23 cellular contexts compared by ENCODE assay signal in the genomic region with DNA sequence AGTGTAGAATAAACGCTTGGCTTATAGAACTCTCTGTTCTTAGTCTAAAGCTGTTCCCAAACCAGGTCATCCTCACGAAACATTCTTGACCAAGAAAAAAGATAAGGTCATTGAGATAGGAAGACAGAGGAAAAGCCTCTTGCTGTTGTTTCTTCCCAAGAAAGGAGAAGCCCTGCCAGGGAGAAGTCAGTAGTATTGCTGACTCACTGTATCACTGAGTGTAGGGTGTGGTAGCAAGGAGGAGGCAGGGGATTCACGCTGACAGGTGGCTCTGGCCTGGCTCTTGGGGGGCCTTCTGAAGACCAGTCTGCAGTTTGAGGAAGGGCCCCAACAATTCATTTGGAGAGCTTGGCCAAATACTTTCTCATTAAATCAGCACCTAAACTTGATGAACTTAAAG.
DNase-seq lines count a peak whose midpoint lies in the region; ATAC-seq, FAIRE-seq and TF ChIP-seq lines count a peak whose summit lies in the region.
"Had no signal": no experiment of that assay in that cellular context is flagged by ENCODE, and none has a peak within 500 bp of the region (broad histone marks: within the 10 kb centered on the region; RNA-seq: fewer than 3 reads in every experiment).

No MANE protein-coding gene starts in this region.

- peak in 1 of 2 experiments; percentile 43 for DNase-seq in A549 (ENCODE audit: low read depth in 1 of 2, low spot score in 1 of 2)
- no peak for DNase-seq in IMR-90
- peak; percentile 18 for DNase-seq in fibroblast of pulmonary artery (ENCODE audit: low read depth)
- no peak for DNase-seq in D341Med (ENCODE audit: low spot score)
- no peak for DNase-seq in activated T-helper 2 cell treated with anti-CD3 and anti-CD28 coated beads, Interferon-gamma antibody, Interleukin-2, Interleukin-4, amounts not matched to agents 10 μg/mL and 5 μg/mL and 100 μg/mL, durations not matched to agents 14 hours and 24 hours and 36 hours (ENCODE audit: low spot score)
- DNase-seq in NCI-H510A treated with DMSO at 0.1 percent for 48 hours (lab: John Stamatoyannopoulos, UW) = no peak
- no peak for DNase-seq in DMS 273 (lab: John Stamatoyannopoulos, UW; ENCODE audit: unreplicated experiment)
- DNase-seq: activated CD4-positive, alpha-beta memory T cell treated with anti-CD3 and anti-CD28 coated beads, Interleukin-2, amount 10 ng/mL, durations not matched to agents 7 days and 5 days; activated CD4-positive, alpha-beta T cell treated with anti-CD3 and anti-CD28 coated beads for 1 hour; activated CD8-positive, alpha-beta memory T cell treated with anti-CD3 and anti-CD28 coated beads, Interleukin-2, amount 50 U/mL, for 48 hours; activated gamma-delta T cell; cerebellar nuclear complex; heart left ventricle; mammary epithelial cell; NCI-H1694; NCI-H524 treated with DMSO at 0.1 percent for 48 hours; right cardiac atrium; SJCRH30; spleen had no signal

- H4K20me1 ChIP-seq in IMR-90 (ENCODE audit: insufficient read depth, low read length) = no peaks in the 10 kb centered on the region

- H3K27ac ChIP-seq in A549 (peak overlapping the region in 1 of 2 experiments; percentile 69; a peak in 3 of 6 replicates), IMR-90 (ENCODE audit: insufficient read depth, low read length) (no peak overlapping the region)
- H3K27ac ChIP-seq: heart left ventricle, SJCRH30, spleen had no signal

- no peaks in the 10 kb centered on the region for H3K9me1 ChIP-seq in IMR-90 (ENCODE audit: insufficient read depth, low read length)

- H2AK9ac ChIP-seq in IMR-90 (replicated peaks; ENCODE audit: low read depth, low read length, poor library complexity) = no peak overlapping the region

- H2AFZ ChIP-seq in IMR-90 (replicated peaks; ENCODE audit: low read length, poor library complexity) = no peak overlapping the region

- in situ Hi-C loops in IMR-90 (cut with MboI; ENCODE audit: low sequenced_read_pairs) = loop anchor here (10.0 kb wide), 1 partner anchor 64 kb away; no protein-coding TSS in a partner anchor

- WGBS in A549 (ENCODE audit: missing lambda C conversion rate) = 44% methylated on average over 3 of the region's 3 CpGs
- no CpG with 5 or more reads among the region's 3 CpGs for WGBS in IMR-90 (ENCODE audit: extremely low coverage in 2 of 2, insufficient read length in 1 of 2), 2 experiments

- no peaks in the 10 kb centered on the region for H3K79me1 ChIP-seq in IMR-90 (ENCODE audit: low read depth in 1 of 2, low read length in 2 of 2)

- no peak overlapping the region for H2BK5ac ChIP-seq in IMR-90 (ENCODE audit: low read depth, low read length, poor library complexity, severe bottlenecking)

- H3K4me3 Mint-ChIP-seq in activated T-helper 17 cell treated with anti-CD3 and anti-CD28 coated beads, Interleukin-2, amount 50 U/mL, for 72 hours = no peak overlapping the region
- no peak overlapping the region for H3K4me3 Mint-ChIP-seq in activated T-helper 2 cell treated with anti-CD3 and anti-CD28 coated beads, Interferon-gamma antibody, Interleukin-2, Interleukin-4, amounts not matched to agents 10 μg/mL and 5 μg/mL and 100 μg/mL, durations not matched to agents 14 hours and 24 hours and 36 hours (ENCODE audit: low read depth)
- H3K4me3 Mint-ChIP-seq: activated CD4-positive, alpha-beta memory T cell treated with anti-CD3 and anti-CD28 coated beads, Interleukin-2, amount 10 ng/mL, durations not matched to agents 7 days and 5 days had no signal

- peak overlapping the region; percentile 22; the same call in 2 of the 3 replicates for H3K4me2 ChIP-seq in A549
- no peak overlapping the region for H3K4me2 ChIP-seq in IMR-90 (ENCODE audit: low read depth, low read length)

- no peak overlapping the region for H3K18ac ChIP-seq in IMR-90 (ENCODE audit: low read depth, low read length)

- H2AK5ac ChIP-seq in IMR-90 (ENCODE audit: low read depth, low read length) = no peak overlapping the region

- POLR2A ChIA-PET in A549 (lab: Yijun Ruan, JAX) = no interaction called here
- POLR2A ChIA-PET in IMR-90 (lab: Charles Lee; ENCODE audit: unreplicated experiment) = interaction anchor here (0.7 kb wide), 1 partner anchor 16 kb away, joined by 21 read pairs; no protein-coding TSS in a partner anchor

- H3K36me3 ChIP-seq in IMR-90 (ENCODE audit: control insufficient read depth, insufficient read depth, low read length) = peaks cover 2% of the 10 kb centered on the region; the same call in 1 of the 2 replicates

- no peak overlapping the region for H4K91ac ChIP-seq in IMR-90 (ENCODE audit: insufficient read depth, low read depth, low read length)

- no peak for TF ChIP-seq CTCF in A549 (IDR thresholded peaks at IDR 0.05)
- TF ChIP-seq CTCF in IMR-90 (conservative IDR thresholded peaks at IDR 0.05; ENCODE audit: low read depth, low read length) = no peak
- TF ChIP-seq CTCF in fibroblast of pulmonary artery (IDR thresholded peaks at IDR 0.05; ENCODE audit: low read length, missing control alignments) = no peak

- H3K36me3 Mint-ChIP-seq in activated T-helper 17 cell treated with anti-CD3 and anti-CD28 coated beads, Interleukin-2, amount 50 U/mL, for 72 hours (ENCODE audit: low read depth) = peaks cover 19% of the 10 kb centered on the region
- H3K36me3 Mint-ChIP-seq in activated T-helper 2 cell treated with anti-CD3 and anti-CD28 coated beads, Interferon-gamma antibody, Interleukin-2, Interleukin-4, amounts not matched to agents 10 μg/mL and 5 μg/mL and 100 μg/mL, durations not matched to agents 14 hours and 24 hours and 36 hours (ENCODE audit: low read depth) = peaks cover 11% of the 10 kb centered on the region

- no peaks in the 10 kb centered on the region for H3K27me3 Mint-ChIP-seq in activated T-helper 17 cell treated with anti-CD3 and anti-CD28 coated beads, Interleukin-2, amount 50 U/mL, for 72 hours
- no peaks in the 10 kb centered on the region for H3K27me3 Mint-ChIP-seq in activated T-helper 2 cell treated with anti-CD3 and anti-CD28 coated beads, Interferon-gamma antibody, Interleukin-2, Interleukin-4, amounts not matched to agents 10 μg/mL and 5 μg/mL and 100 μg/mL, durations not matched to agents 14 hours and 24 hours and 36 hours (ENCODE audit: low read depth)
- H3K27me3 Mint-ChIP-seq: activated CD4-positive, alpha-beta memory T cell treated with anti-CD3 and anti-CD28 coated beads, Interleukin-2, amount 10 ng/mL, durations not matched to agents 7 days and 5 days had no signal

- H3K4ac ChIP-seq in IMR-90 (ENCODE audit: low read depth, low read length) = no peak overlapping the region

- no peak overlapping the region for H2BK120ac ChIP-seq in IMR-90 (ENCODE audit: low read depth, low read length)

- no peak for FAIRE-seq in A549 (lab: Jason Lieb, UNC)
- FAIRE-seq: endothelial cell of umbilical vein, RCC 7860 had no signal

- intact Hi-C loops in IMR-90 (cut with micrococcal nuclease) = no loop called here
- intact Hi-C loops in activated T-helper 2 cell treated with anti-CD3 and anti-CD28 coated beads, Interferon-gamma antibody, Interleukin-2, Interleukin-4, amounts not matched to agents 10 μg/mL and 5 μg/mL and 100 μg/mL, durations not matched to agents 14 hours and 24 hours and 36 hours (cut with micrococcal nuclease) = no loop called here

- no peak overlapping the region for H2BK20ac ChIP-seq in IMR-90 (ENCODE audit: low read depth, low read length)

- H3K23ac ChIP-seq in IMR-90 (ENCODE audit: low read depth, low read length) = no peak overlapping the region

- no peak overlapping the region for H2BK15ac ChIP-seq in IMR-90 (ENCODE audit: low read depth, low read length)

- no peak for TF ChIP-seq POLR2A in A549 (IDR thresholded peaks at IDR 0.05; ENCODE audit: low read length)
- TF ChIP-seq POLR2A in IMR-90 (IDR thresholded peaks at IDR 0.05; ENCODE audit: low read depth, low read length) = no peak

- no peak for TF ChIP-seq RAD21 in A549 (conservative IDR thresholded peaks at IDR 0.05 in 1 of 2, IDR thresholded peaks at IDR 0.05 in 1 of 2)
- TF ChIP-seq RAD21 in IMR-90 (IDR thresholded peaks at IDR 0.05; ENCODE audit: low read length) = no peak

- H3K9me3 ChIP-seq in A549 = no peaks in the 10 kb centered on the region
- H3K9me3 ChIP-seq in IMR-90 (ENCODE audit: control insufficient read depth, insufficient read depth, low read length) = no peaks in the 10 kb centered on the region
- H3K9me3 ChIP-seq: heart left ventricle, SJCRH30, spleen had no signal

- dilution Hi-C loops in IMR-90 (cut with HindIII; ENCODE audit: low sequenced_read_pairs, unreplicated experiment) = no loop called here

- no peaks in the 10 kb centered on the region for H3K4me1 Mint-ChIP-seq in activated T-helper 17 cell treated with anti-CD3 and anti-CD28 coated beads, Interleukin-2, amount 50 U/mL, for 72 hours
- peaks cover 2% of the 10 kb centered on the region for H3K4me1 Mint-ChIP-seq in activated T-helper 2 cell treated with anti-CD3 and anti-CD28 coated beads, Interferon-gamma antibody, Interleukin-2, Interleukin-4, amounts not matched to agents 10 μg/mL and 5 μg/mL and 100 μg/mL, durations not matched to agents 14 hours and 24 hours and 36 hours (ENCODE audit: low read depth)

- H3K4me1 ChIP-seq in A549 (peaks cover 7% of the 10 kb centered on the region; the same call in 2 of the 3 replicates), IMR-90 (ENCODE audit: control insufficient read depth, insufficient read depth, low read length) (no peaks in the 10 kb centered on the region)
- H3K4me1 ChIP-seq: heart left ventricle had no signal

- H3K56ac ChIP-seq in IMR-90 (ENCODE audit: extremely low read depth, insufficient read depth, low read length) = no peak overlapping the region

- H3K4me3 ChIP-seq in A549 (no peak overlapping the region), IMR-90 (ENCODE audit: insufficient read depth, low read depth, low read length) (no peak overlapping the region), fibroblast of pulmonary artery (replicated peaks; ENCODE audit: low read depth, low read length) (no peak overlapping the region)
- H3K4me3 ChIP-seq: heart left ventricle, SJCRH30, spleen had no signal

- H3K9me3 Mint-ChIP-seq in activated T-helper 17 cell treated with anti-CD3 and anti-CD28 coated beads, Interleukin-2, amount 50 U/mL, for 72 hours = no peaks in the 10 kb centered on the region
- no peaks in the 10 kb centered on the region for H3K9me3 Mint-ChIP-seq in activated T-helper 2 cell treated with anti-CD3 and anti-CD28 coated beads, Interferon-gamma antibody, Interleukin-2, Interleukin-4, amounts not matched to agents 10 μg/mL and 5 μg/mL and 100 μg/mL, durations not matched to agents 14 hours and 24 hours and 36 hours
- H3K9me3 Mint-ChIP-seq: activated CD4-positive, alpha-beta memory T cell treated with anti-CD3 and anti-CD28 coated beads, Interleukin-2, amount 10 ng/mL, durations not matched to agents 7 days and 5 days had no signal

- TF ChIP-seq EP300 in A549 (IDR thresholded peaks at IDR 0.05) = no peak

- peak overlapping the region; percentile 43 for H3K27ac Mint-ChIP-seq in activated T-helper 17 cell treated with anti-CD3 and anti-CD28 coated beads, Interleukin-2, amount 50 U/mL, for 72 hours
- no peak overlapping the region for H3K27ac Mint-ChIP-seq in activated T-helper 2 cell treated with anti-CD3 and anti-CD28 coated beads, Interferon-gamma antibody, Interleukin-2, Interleukin-4, amounts not matched to agents 10 μg/mL and 5 μg/mL and 100 μg/mL, durations not matched to agents 14 hours and 24 hours and 36 hours
- H3K27ac Mint-ChIP-seq: activated CD4-positive, alpha-beta memory T cell treated with anti-CD3 and anti-CD28 coated beads, Interleukin-2, amount 10 ng/mL, durations not matched to agents 7 days and 5 days had no signal

- H3K27me3 ChIP-seq in IMR-90 (ENCODE audit: control insufficient read depth, insufficient read depth, low read length) = no peaks in the 10 kb centered on the region
- H3K27me3 ChIP-seq: heart left ventricle, SJCRH30, spleen had no signal

- no TSS peak for BruUV-seq in IMR-90 (replicated peaks; lab: Mats Ljungman, UMichigan)

- no peak overlapping the region for H3K9ac ChIP-seq in IMR-90 (ENCODE audit: low read depth, low read length)

- no peak overlapping the region for H4K5ac ChIP-seq in IMR-90 (ENCODE audit: low read depth, low read length)

- H4K8ac ChIP-seq in IMR-90 (ENCODE audit: low read depth in 2 of 2, low read length in 2 of 2) = no peak overlapping the region

- H3K14ac ChIP-seq in IMR-90 (replicated peaks; ENCODE audit: low read depth, low read length) = no peak overlapping the region

- ATAC-seq in A549 = peak; percentile 54 to 60; a peak in 4 of 6 replicates
- ATAC-seq in IMR-90 (ENCODE audit: low read depth) = peak; percentile 46; the same call in 1 of the 2 replicates
- no peak for ATAC-seq in activated T-helper 17 cell treated with anti-CD3 and anti-CD28 coated beads, Interleukin-2, amount 50 U/mL, for 72 hours (replicated peaks)
- ATAC-seq: HCT116, heart left ventricle, right cardiac atrium had no signal

- CTCF ChIA-PET in A549 (lab: Yijun Ruan, JAX) (interaction anchor here (1.6 to 3.5 kb wide), 2 partner anchors 19 to 21 kb away, joined by 3 to 13 read pairs; no protein-coding TSS in a partner anchor), IMR-90 (lab: Yijun Ruan, JAX) (no interaction called here)
